In the genomic region with DNA sequence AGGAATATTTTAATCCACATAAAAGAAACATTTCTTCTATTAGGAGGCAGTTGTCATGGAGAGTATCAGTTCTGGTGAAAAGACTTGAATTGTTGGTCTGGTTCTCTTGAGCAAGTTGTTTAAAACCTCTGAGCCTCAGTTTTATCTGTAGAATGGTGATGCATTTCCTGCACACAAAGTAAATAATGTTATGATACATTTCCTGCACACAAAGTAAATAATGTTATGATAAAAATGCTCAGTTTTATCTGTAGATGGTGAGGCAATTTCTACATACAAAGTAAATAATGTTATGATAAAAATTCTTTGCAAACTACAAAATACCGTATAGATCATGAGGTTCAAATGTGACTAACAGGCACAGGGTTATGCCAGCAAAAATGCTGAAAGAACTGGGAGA, we compare ENCODE assay signal across 29 cellular contexts. TPM values are rescaled to one million over a fixed set of nuclear protein-coding genes. Genes with fewer than 3 reads are reported as not detected.
DNase-seq lines count a peak whose midpoint lies in the region; ATAC-seq, FAIRE-seq and TF ChIP-seq lines count a peak whose summit lies in the region.
"Had no signal": no experiment of that assay in that cellular context is flagged by ENCODE, and none has a peak within 500 bp of the region (broad histone marks: within the 10 kb centered on the region; RNA-seq: fewer than 3 reads in every experiment).

No MANE protein-coding gene starts in this region.

- no peak overlapping the region for H2BK120ac ChIP-seq in mesendoderm (ENCODE audit: low read depth, low read length)

- peaks cover 21% of the 10 kb centered on the region for H3K36me3 ChIP-seq in CD8-positive, alpha-beta memory T cell (ENCODE audit: insufficient read depth, low read length)
- no peaks in the 10 kb centered on the region for H3K36me3 ChIP-seq in mesendoderm (ENCODE audit: control insufficient read depth, insufficient read depth, low read length)
- H3K36me3 ChIP-seq: adrenal gland, breast epithelium, HAP-1, heart right ventricle, left ventricle myocardium inferior, SJSA1, WERI-Rb-1 had no signal

- H3K27me3 ChIP-seq in CD8-positive, alpha-beta memory T cell (ENCODE audit: insufficient read depth, low read length, poor library complexity, severe bottlenecking), result no peaks in the 10 kb centered on the region
- no peaks in the 10 kb centered on the region for H3K27me3 ChIP-seq in mesendoderm (ENCODE audit: insufficient read depth, low read length, poor library complexity)
- H3K27me3 ChIP-seq in dorsolateral prefrontal cortex, result peaks cover 0 to 20% (median 0%) of the 10 kb centered on the region in 45 donors
- H3K27me3 ChIP-seq: breast epithelium, SJSA1 had no signal

- peak overlapping the region; percentile 20; the same call in 2 of the 3 replicates for H3K4me2 ChIP-seq in A549
- H3K4me2 ChIP-seq in mesendoderm (ENCODE audit: low read length), result no peak overlapping the region

- no peak overlapping the region for H3K4me3 ChIP-seq in A549
- H3K4me3 ChIP-seq in CD8-positive, alpha-beta memory T cell (ENCODE audit: low read length), result no peak overlapping the region
- no peak overlapping the region for H3K4me3 ChIP-seq in fibroblast of the aortic adventitia (ENCODE audit: low read depth, low read length)
- H3K4me3 ChIP-seq in mesendoderm (ENCODE audit: low read length), result no peak overlapping the region
- H3K4me3 ChIP-seq in dorsolateral prefrontal cortex, result no peak overlapping the region
- H3K4me3 ChIP-seq: adrenal gland, breast epithelium, HAP-1, heart right ventricle, left ventricle myocardium inferior, SJSA1 had no signal

- no peak for TF ChIP-seq RAD21 in A549 (conservative IDR thresholded peaks at IDR 0.05 in 1 of 2, IDR thresholded peaks at IDR 0.05 in 1 of 2)

- DNase-seq in A549 (ENCODE audit: low read depth in 1 of 2, low spot score in 1 of 2), result no peak
- DNase-seq in CD8-positive, alpha-beta memory T cell, result no peak
- no peak for DNase-seq in activated CD8-positive, alpha-beta T cell treated with anti-CD3 and anti-CD28 coated beads for 36 hours
- DNase-seq in fibroblast of the aortic adventitia (ENCODE audit: low read depth), result peak; percentile 72
- no peak for DNase-seq in NAMALWA (ENCODE audit: low spot score)
- no peak for DNase-seq in mesendoderm
- DNase-seq in dorsolateral prefrontal cortex, result no peak
- DNase-seq: activated effector memory CD4-positive, alpha-beta T cell treated with anti-CD3 and anti-CD28 coated beads, Interleukin-2, amount 50 U/mL, for 16 hours; adrenal gland; DMS 273 treated with DMSO at 0.1 percent for 48 hours; foreskin fibroblast; GDM1; heart right ventricle; left ventricle myocardium inferior; midbrain; NCI-H1417 treated with DMSO at 0.1 percent for 48 hours; NCI-H510A; WERI-Rb-1 had no signal

- no peak for TF ChIP-seq POLR2A in A549 (IDR thresholded peaks at IDR 0.05; ENCODE audit: low read length)

- H3K27ac ChIP-seq in A549 (no peak overlapping the region), mesendoderm (ENCODE audit: low read depth, low read length) (no peak overlapping the region), dorsolateral prefrontal cortex (no peak overlapping the region)
- no peak overlapping the region for H3K27ac ChIP-seq in CD8-positive, alpha-beta memory T cell (ENCODE audit: low read depth, low read length)
- H3K27ac ChIP-seq: adrenal gland, breast epithelium, C4-2B, heart right ventricle, left ventricle myocardium inferior, SJSA1, WERI-Rb-1 had no signal

- no peaks in the 10 kb centered on the region for H3K27me3 Mint-ChIP-seq in CD8-positive, alpha-beta memory T cell
- H3K27me3 Mint-ChIP-seq in activated CD8-positive, alpha-beta T cell treated with anti-CD3 and anti-CD28 coated beads for 36 hours, result no peaks in the 10 kb centered on the region

- H3K9me3 Mint-ChIP-seq in CD8-positive, alpha-beta memory T cell, result peaks cover 0 to under 1% (median 0%) of the 10 kb centered on the region in 5 donors
- H3K9me3 Mint-ChIP-seq in activated CD8-positive, alpha-beta T cell treated with anti-CD3 and anti-CD28 coated beads for 36 hours, result peaks cover under 1% of the 10 kb centered on the region

- no peak overlapping the region for H3K56ac ChIP-seq in mesendoderm (ENCODE audit: low read length)

- 7% methylated on average over 1 of the region's 1 CpG for WGBS in A549 (ENCODE audit: missing lambda C conversion rate)
- WGBS in mesendoderm (ENCODE audit: extremely low coverage, insufficient coverage, low lambda C conversion rate), result no CpG with 5 or more reads among the region's 1 CpG

- no peak overlapping the region for H2BK15ac ChIP-seq in mesendoderm (replicated peaks; ENCODE audit: low read depth)

- CTCF ChIA-PET in A549 (lab: Yijun Ruan, JAX), result interaction anchor here (0.9 kb wide), 1 partner anchor 9 kb away, joined by 3 read pairs; no protein-coding TSS in a partner anchor
- CTCF ChIA-PET in CD8-positive, alpha-beta memory T cell (lab: Charles Lee), result interaction anchor here (1.4 kb wide), 1 partner anchor 33 kb away, joined by 3 read pairs; no protein-coding TSS in a partner anchor
- CTCF ChIA-PET in activated CD8-positive, alpha-beta T cell treated with anti-CD3 and anti-CD28 coated beads for 36 hours (lab: Charles Lee), result interaction anchor here (0.9 to 1.2 kb wide), 2 partner anchors 27 to 66 kb away, joined by 3 read pairs; no protein-coding TSS in a partner anchor

- H4K5ac ChIP-seq in mesendoderm (ENCODE audit: low read length), result no peak overlapping the region

- H3K9me3 ChIP-seq in A549, result no peaks in the 10 kb centered on the region
- no peaks in the 10 kb centered on the region for H3K9me3 ChIP-seq in CD8-positive, alpha-beta memory T cell (ENCODE audit: low read length)
- H3K9me3 ChIP-seq: adrenal gland, breast epithelium, HAP-1, SJSA1 had no signal

- no peak for TF ChIP-seq EP300 in A549 (IDR thresholded peaks at IDR 0.05)

- no peaks in the 10 kb centered on the region for H3K79me1 ChIP-seq in mesendoderm (ENCODE audit: low read length)

- no peak overlapping the region for H3K4me3 Mint-ChIP-seq in CD8-positive, alpha-beta memory T cell
- no peak overlapping the region for H3K4me3 Mint-ChIP-seq in activated CD8-positive, alpha-beta T cell treated with anti-CD3 and anti-CD28 coated beads for 36 hours
- H3K4me3 Mint-ChIP-seq: IgD-negative memory B cell had no signal

- H3K4me1 ChIP-seq in A549 (peaks cover 14% of the 10 kb centered on the region; the same call in 2 of the 3 replicates), mesendoderm (ENCODE audit: control insufficient read depth, low read depth, low read length) (peaks cover 3% of the 10 kb centered on the region)
- no peaks in the 10 kb centered on the region for H3K4me1 ChIP-seq in CD8-positive, alpha-beta memory T cell (ENCODE audit: insufficient read depth, low read length)
- H3K4me1 ChIP-seq: adrenal gland, breast epithelium, heart right ventricle, left ventricle myocardium inferior had no signal

- H3K9ac ChIP-seq in mesendoderm (ENCODE audit: low read length), result no peak overlapping the region

- H3K36me3 Mint-ChIP-seq in CD8-positive, alpha-beta memory T cell, result peaks cover 45 to 94% (median 51%) of the 10 kb centered on the region in 3 donors
- peaks cover 75% of the 10 kb centered on the region for H3K36me3 Mint-ChIP-seq in activated CD8-positive, alpha-beta T cell treated with anti-CD3 and anti-CD28 coated beads for 36 hours (ENCODE audit: low read depth)

- H2BK5ac ChIP-seq in mesendoderm (ENCODE audit: low read length), result no peak overlapping the region

- ATAC-seq in A549, result no peak
- ATAC-seq in activated CD8-positive, alpha-beta T cell treated with anti-CD3 and anti-CD28 coated beads for 36 hours, result no peak
- ATAC-seq in GM21447 (IDR thresholded peaks at IDR 0.05; ENCODE audit: unreplicated experiment), result no peak
- ATAC-seq: heart right ventricle, Panc1 had no signal

- POLR2A ChIA-PET in A549 (lab: Yijun Ruan, JAX), result no interaction called here
- POLR2A ChIA-PET in CD8-positive, alpha-beta memory T cell (lab: Charles Lee), result no interaction called here
- POLR2A ChIA-PET in activated CD8-positive, alpha-beta T cell treated with anti-CD3 and anti-CD28 coated beads for 36 hours (lab: Charles Lee), result no interaction called here

- H3K79me2 ChIP-seq in mesendoderm (ENCODE audit: control insufficient read depth, insufficient read depth, low read length), result no peaks in the 10 kb centered on the region

- H3K27ac Mint-ChIP-seq in CD8-positive, alpha-beta memory T cell, result peak overlapping the region in 5 of 8 donors; percentile 42 to 63 (median 55)
- H3K27ac Mint-ChIP-seq in activated CD8-positive, alpha-beta T cell treated with anti-CD3 and anti-CD28 coated beads for 36 hours, result peak overlapping the region; percentile 17
- H3K27ac Mint-ChIP-seq: IgD-negative memory B cell had no signal

- H3K18ac ChIP-seq in mesendoderm (ENCODE audit: low read length), result no peak overlapping the region

- H4K8ac ChIP-seq in mesendoderm (ENCODE audit: low read depth, low read length), result no peak overlapping the region

- H2AK5ac ChIP-seq in mesendoderm (ENCODE audit: low read length), result no peak overlapping the region

- H3K23ac ChIP-seq in mesendoderm (ENCODE audit: low read length), result no peak overlapping the region

- H3K4me1 Mint-ChIP-seq in CD8-positive, alpha-beta memory T cell, result peaks cover 9 to 43% (median 22%) of the 10 kb centered on the region in 3 donors
- H3K4me1 Mint-ChIP-seq in activated CD8-positive, alpha-beta T cell treated with anti-CD3 and anti-CD28 coated beads for 36 hours (ENCODE audit: low read depth), result peaks cover 7% of the 10 kb centered on the region

- no peak overlapping the region for H3K4ac ChIP-seq in mesendoderm (ENCODE audit: low read depth, low read length)

- no peak for FAIRE-seq in A549 (lab: Jason Lieb, UNC)
- FAIRE-seq: endometrium had no signal

- TF ChIP-seq CTCF in A549 (IDR thresholded peaks at IDR 0.05) (no peak), fibroblast of the aortic adventitia (IDR thresholded peaks at IDR 0.05; ENCODE audit: insufficient read depth, low read length) (no peak), dorsolateral prefrontal cortex (IDR thresholded peaks at IDR 0.05 in 54 of 56, conservative IDR thresholded peaks at IDR 0.05 in 2 of 56; ENCODE audit: low read depth in 1 of 56, partially characterized antibody in 56 of 56) (no peak)
- TF ChIP-seq CTCF in activated CD8-positive, alpha-beta T cell treated with anti-CD3 and anti-CD28 coated beads for 36 hours (IDR thresholded peaks at IDR 0.05), result no peak

- intact Hi-C loops in activated CD8-positive, alpha-beta T cell treated with anti-CD3 and anti-CD28 coated beads for 36 hours (cut with micrococcal nuclease), result no loop called here
- intact Hi-C loops in dorsolateral prefrontal cortex (cut with DNase I), result no loop called here

RNA-seq across cellular contexts. Expression of a gene that starts 25.3 kb away (rescaled TPM):
- polyA plus RNA-seq in A549 (2011; rRNA removed) (14.3 and 15.2 TPM in 2 replicates), A549 (2017; fragmentation: RNase III; extraction: RNeasy Plus Mini Kit Qiagen cat#74134 plus additional on column Dnase treatment) (19.2 to 23.1 TPM (median 19.9 TPM) in 3 replicates)
- polyA plus RNA-seq in A549 (2012; cell fraction: cytosol; rRNA removed), result 7.9 and 9.2 TPM in 2 replicates
- polyA plus RNA-seq in A549 (2012; cell fraction: nucleus; rRNA removed), result 3.9 and 5.4 TPM in 2 replicates
- polyA minus RNA-seq in A549 (2011; rRNA and poly(A)+ RNA removed), result 21.7 and 23.1 TPM in 2 replicates
- 10 to 100 TPM; 10.2 to 10.6 TPM for total RNA-seq in CD8-positive, alpha-beta memory T cell
- 2.8 TPM for polyA plus RNA-seq in CD8-positive, alpha-beta memory T cell
- total RNA-seq in activated CD8-positive, alpha-beta T cell treated with anti-CD3 and anti-CD28 coated beads for 36 hours, result 10 to 100 TPM; 10.8 to 11.4 TPM
- total RNA-seq in fibroblast of the aortic adventitia (ENCODE audit: low replicate concordance) (3.2 TPM in 1 of 2 replicates, not detected in the other), dorsolateral prefrontal cortex (10 to 100 TPM in 114 of 120 experiments, 1 to 10 TPM in 6; 5.6 to 33.8 (median 19.0) TPM)
- polyA plus RNA-seq in mesendoderm (2013, experiment 1 of 2), result 0.37 TPM
- 0.38 TPM for polyA plus RNA-seq in mesendoderm (2013, experiment 2 of 2)

RNA-seq across cellular contexts. Expression of a gene that starts 54.0 kb away (rescaled TPM):
- polyA plus RNA-seq in A549 (2011; rRNA removed), result 0.48 and 0.63 TPM in 2 replicates
- 0.20 and 0.23 TPM in 2 replicates for polyA plus RNA-seq in A549 (2012; cell fraction: cytosol; rRNA removed)
- polyA plus RNA-seq in A549 (2012; cell fraction: nucleus; rRNA removed), result 0.17 and 0.31 TPM in 2 replicates
- polyA plus RNA-seq in A549 (2017; fragmentation: RNase III; extraction: RNeasy Plus Mini Kit Qiagen cat#74134 plus additional on column Dnase treatment), result 1.1 to 1.9 TPM (median 1.8 TPM) in 3 replicates
- 0.25 and 0.29 TPM in 2 replicates for polyA minus RNA-seq in A549 (2011; rRNA and poly(A)+ RNA removed)
- 100 to 1,000 TPM; 547 to 551 TPM for total RNA-seq in CD8-positive, alpha-beta memory T cell
- polyA plus RNA-seq in CD8-positive, alpha-beta memory T cell, result 0.51 TPM
- total RNA-seq in activated CD8-positive, alpha-beta T cell treated with anti-CD3 and anti-CD28 coated beads for 36 hours, result 100 to 1,000 TPM; 226 to 235 TPM
- 0.09 TPM in 1 of 2 replicates, not detected in the other for total RNA-seq in fibroblast of the aortic adventitia (ENCODE audit: low replicate concordance)
- polyA plus RNA-seq in mesendoderm (2013, experiment 1 of 2), result not detected
- polyA plus RNA-seq in mesendoderm (2013, experiment 2 of 2), result not detected
- under 1 TPM in 1 of 120 experiments, not detected in 119; 0.20 TPM for total RNA-seq in dorsolateral prefrontal cortex
- total RNA-seq: breast epithelium, left ventricle myocardium inferior, pulmonary artery endothelial cell, SJSA1, urinary bladder had no signal
- polyA plus RNA-seq: adrenal gland, heart right ventricle, neural cell had no signal

Comparison
In these comparisons a context has a peak if more than half of its experiments do, and no peak if none do; other contexts are left out.
1. RNA of a gene that starts 54.0 kb away (total RNA-seq): 547 to 551 TPM in CD8-positive, alpha-beta memory T cell and 226 to 235 TPM in activated CD8-positive, alpha-beta T cell treated with anti-CD3 and anti-CD28 coated beads for 36 hours; 0.09 TPM in fibroblast of the aortic adventitia and 0.20 TPM in dorsolateral prefrontal cortex; every median in the first group is over 100 times any median in the second.